Comparison of ENCODE assay signal across 8 cellular contexts in genomic region chr12:6522193-6522592, GRCh38.
"Had no signal": no experiment of that assay in that cellular context is flagged by ENCODE, and none has a peak within 500 bp of the region (broad histone marks: within the 10 kb centered on the region; RNA-seq: fewer than 3 reads in every experiment).

No MANE protein-coding gene starts in this region.

- FAIRE-seq: HepG2, HTR-8/SVneo had no signal

- H3K9me3 Mint-ChIP-seq: IgD-negative memory B cell had no signal

- H3K4me1 Mint-ChIP-seq: IgD-negative memory B cell had no signal

- H3K9ac ChIP-seq: KMS-11 had no signal

- H3K4me3 Mint-ChIP-seq: IgD-negative memory B cell had no signal

- H3K27ac Mint-ChIP-seq: IgD-negative memory B cell had no signal

- ATAC-seq: HepG2 had no signal

- H3K27ac ChIP-seq: HL-60, KMS-11 had no signal

- H3K4me2 ChIP-seq: KMS-11 had no signal

- DNase-seq: IMR-90, KBM-7, KG1 had no signal

- H3K27me3 Mint-ChIP-seq: IgD-negative memory B cell had no signal
